22 cellular contexts compared by ENCODE assay signal in the genomic region with DNA sequence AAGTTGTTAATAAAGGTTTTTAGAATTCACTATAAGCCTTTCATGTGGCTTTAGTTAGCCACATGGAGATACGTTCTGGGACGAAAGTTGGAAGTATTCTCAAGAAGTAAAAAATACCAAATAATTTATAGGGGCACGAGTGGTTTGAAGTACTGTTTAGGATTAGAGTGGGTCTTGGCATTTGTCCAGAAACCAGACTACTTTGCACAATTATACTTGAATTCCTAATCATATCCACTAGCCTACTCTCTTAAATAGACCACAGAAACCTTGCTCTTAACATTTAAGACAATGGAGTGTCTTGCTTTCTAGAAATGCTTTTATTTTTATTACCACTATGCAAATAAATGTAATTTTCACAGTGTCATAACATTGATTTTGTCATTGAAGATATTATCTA. TPM values are rescaled to one million over a fixed set of nuclear protein-coding genes. Genes with fewer than 3 reads are reported as not detected.
DNase-seq lines count a peak whose midpoint lies in the region; TF ChIP-seq lines count a peak whose summit lies in the region.
"Had no signal": no experiment of that assay in that cellular context is flagged by ENCODE, and none has a peak within 500 bp of the region (broad histone marks: within the 10 kb centered on the region; RNA-seq: fewer than 3 reads in every experiment).

No MANE protein-coding gene starts in this region.

- peaks cover 11% of the 10 kb centered on the region for H3K4me1 ChIP-seq in HEK293 (ENCODE audit: control insufficient read depth, insufficient read depth, low read length)

- no peak for TF ChIP-seq CTCF in HEK293 (tag by site-specific recombination; IDR thresholded peaks at IDR 0.05)
- TF ChIP-seq CTCF in fibroblast of pulmonary artery (IDR thresholded peaks at IDR 0.05; ENCODE audit: low read length, missing control alignments) = no peak
- no peak for TF ChIP-seq CTCF in glutamatergic neuron (IDR thresholded peaks at IDR 0.05; ENCODE audit: partially characterized antibody, unreplicated experiment)

- CTCF ChIA-PET in HEK293 (lab: Yijun Ruan, JAX) = interaction anchor here (1.2 kb wide), 1 partner anchor 34 kb away, joined by 3 read pairs; no protein-coding TSS in a partner anchor

- H3K4me3 ChIP-seq in HEK293 (ENCODE audit: low read depth, low read length) = no peak overlapping the region
- H3K4me3 ChIP-seq in fibroblast of pulmonary artery (replicated peaks; ENCODE audit: low read depth, low read length) = no peak overlapping the region
- H3K4me3 ChIP-seq: body of pancreas, coronary artery, GM23338, thoracic aorta had no signal

- H3K4me1 Mint-ChIP-seq in glutamatergic neuron (ENCODE audit: low read depth, unreplicated experiment) = peaks cover 40% of the 10 kb centered on the region
- H3K4me1 Mint-ChIP-seq: nephron progenitor cell had no signal

- in situ Hi-C loops in ACHN (cut with HindIII; ENCODE audit: low pct_ligation_motif_present, low pct_unique_long_range_greater_than_20kb, low sequenced_read_pairs) = no loop called here

- no peak overlapping the region for H3K27ac Mint-ChIP-seq in glutamatergic neuron (ENCODE audit: unreplicated experiment)
- H3K27ac Mint-ChIP-seq: activated naive CD8-positive, alpha-beta T cell treated with anti-CD3 and anti-CD28 coated beads for 36 hours; GM23338; nephron progenitor cell; T-cell had no signal

- H3K4me3 Mint-ChIP-seq in glutamatergic neuron (ENCODE audit: unreplicated experiment) = no peak overlapping the region
- H3K4me3 Mint-ChIP-seq: activated naive CD8-positive, alpha-beta T cell treated with anti-CD3 and anti-CD28 coated beads for 36 hours; GM23338; nephron progenitor cell; T-cell had no signal

- peak; percentile 40 for DNase-seq in NCI-H2107 treated with DMSO at 0.1 percent for 48 hours (lab: John Stamatoyannopoulos, UW; ENCODE audit: unreplicated experiment)
- no peak for DNase-seq in NCI-H2107 (lab: John Stamatoyannopoulos, UW)
- DNase-seq in NCI-H748 (lab: John Stamatoyannopoulos, UW; ENCODE audit: unreplicated experiment) = peak; percentile 53
- DNase-seq in fibroblast of pulmonary artery (ENCODE audit: low read depth) = peak; percentile 24
- no peak for DNase-seq in ACHN
- no peak for DNase-seq in foreskin melanocyte
- no peak for DNase-seq in glutamatergic neuron
- DNase-seq: activated CD4-positive, alpha-beta T cell treated with anti-CD3 and anti-CD28 coated beads for 4 hours; activated naive CD8-positive, alpha-beta T cell treated with anti-CD3 and anti-CD28 coated beads for 36 hours; body of pancreas; left ventricle myocardium superior; MV-4-11; NCI-H526; nephron progenitor cell; SHP77; stimulated activated naive CD4-positive, alpha-beta T cell; T-cell had no signal

- H3K27ac ChIP-seq in HEK293 (ENCODE audit: extremely low read depth, low read depth, low read length) = no peak overlapping the region
- H3K27ac ChIP-seq: body of pancreas, C4-2B, coronary artery, thoracic aorta had no signal

- H3K27me3 Mint-ChIP-seq in glutamatergic neuron (ENCODE audit: unreplicated experiment) = no peaks in the 10 kb centered on the region
- H3K27me3 Mint-ChIP-seq: activated naive CD8-positive, alpha-beta T cell treated with anti-CD3 and anti-CD28 coated beads for 36 hours; T-cell had no signal

- H3K9me3 Mint-ChIP-seq in glutamatergic neuron (ENCODE audit: unreplicated experiment) = peaks cover 3% of the 10 kb centered on the region
- H3K9me3 Mint-ChIP-seq: activated naive CD8-positive, alpha-beta T cell treated with anti-CD3 and anti-CD28 coated beads for 36 hours; GM23338 had no signal

- POLR2A ChIA-PET in HEK293 (lab: Yijun Ruan, JAX) = no interaction called here

- no peaks in the 10 kb centered on the region for H3K36me3 Mint-ChIP-seq in glutamatergic neuron (ENCODE audit: unreplicated experiment)
- H3K36me3 Mint-ChIP-seq: T-cell had no signal

- H3K9me3 ChIP-seq in HEK293 (ENCODE audit: control insufficient read depth, insufficient read depth, low read depth, low read length) = no peaks in the 10 kb centered on the region
- H3K9me3 ChIP-seq: body of pancreas, thoracic aorta had no signal

- H3K36me3 ChIP-seq in HEK293 (ENCODE audit: control insufficient read depth in 2 of 2, insufficient read depth in 1 of 2, low read length in 2 of 2) = peaks cover 0 to 3% of the 10 kb centered on the region in 2 experiments; a peak in 1 of 3 replicates
- H3K36me3 ChIP-seq: thoracic aorta had no signal

TF ChIP-seq in HEK293, 187 proteins besides CTCF, POLR2A, EP300 and RAD21:
- TF ChIP-seq ZNF585B (tag by site-specific recombination; IDR thresholded peaks at IDR 0.05) (no peak), OSR2 (tag by site-specific recombination; IDR thresholded peaks at IDR 0.05) (peak; percentile 12; the same call in 1 of the 2 replicates)
- TF ChIP-seq, protein P1, sequence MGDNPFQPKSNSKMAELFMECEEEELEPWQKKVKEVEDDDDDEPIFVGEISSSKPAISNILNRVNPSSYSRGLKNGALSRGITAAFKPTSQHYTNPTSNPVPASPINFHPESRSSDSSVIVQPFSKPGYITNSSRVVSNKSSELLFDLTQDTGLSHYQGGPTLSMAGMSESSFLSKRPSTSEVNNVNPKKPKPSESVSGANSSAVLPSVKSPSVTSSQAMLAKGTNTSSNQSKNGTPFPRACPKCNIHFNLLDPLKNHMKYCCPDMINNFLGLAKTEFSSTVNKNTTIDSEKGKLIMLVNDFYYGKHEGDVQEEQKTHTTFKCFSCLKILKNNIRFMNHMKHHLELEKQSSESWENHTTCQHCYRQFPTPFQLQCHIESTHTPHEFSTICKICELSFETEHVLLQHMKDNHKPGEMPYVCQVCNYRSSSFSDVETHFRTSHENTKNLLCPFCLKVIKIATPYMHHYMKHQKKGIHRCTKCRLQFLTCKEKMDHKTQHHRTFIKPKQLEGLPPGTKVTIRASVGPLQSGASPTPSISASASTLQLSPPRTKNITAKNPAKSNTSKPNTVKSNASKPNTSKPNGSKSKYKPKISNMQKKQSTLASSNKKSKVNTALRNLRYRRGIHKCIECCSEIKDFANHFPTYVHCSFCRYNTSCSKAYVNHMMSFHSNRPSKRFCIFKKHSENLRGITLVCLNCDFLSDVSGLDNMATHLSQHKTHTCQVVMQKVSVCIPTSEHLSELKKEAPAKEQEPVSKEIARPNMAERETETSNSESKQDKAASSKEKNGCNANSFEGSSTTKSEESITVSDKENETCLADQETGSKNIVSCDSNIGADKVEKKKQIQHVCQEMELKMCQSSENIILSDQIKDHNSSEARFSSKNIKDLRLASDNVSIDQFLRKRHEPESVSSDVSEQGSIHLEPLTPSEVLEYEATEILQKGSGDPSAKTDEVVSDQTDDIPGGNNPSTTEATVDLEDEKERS (tag by site-specific recombination; IDR thresholded peaks at IDR 0.05) = no peak
- TF ChIP-seq, protein P2, sequence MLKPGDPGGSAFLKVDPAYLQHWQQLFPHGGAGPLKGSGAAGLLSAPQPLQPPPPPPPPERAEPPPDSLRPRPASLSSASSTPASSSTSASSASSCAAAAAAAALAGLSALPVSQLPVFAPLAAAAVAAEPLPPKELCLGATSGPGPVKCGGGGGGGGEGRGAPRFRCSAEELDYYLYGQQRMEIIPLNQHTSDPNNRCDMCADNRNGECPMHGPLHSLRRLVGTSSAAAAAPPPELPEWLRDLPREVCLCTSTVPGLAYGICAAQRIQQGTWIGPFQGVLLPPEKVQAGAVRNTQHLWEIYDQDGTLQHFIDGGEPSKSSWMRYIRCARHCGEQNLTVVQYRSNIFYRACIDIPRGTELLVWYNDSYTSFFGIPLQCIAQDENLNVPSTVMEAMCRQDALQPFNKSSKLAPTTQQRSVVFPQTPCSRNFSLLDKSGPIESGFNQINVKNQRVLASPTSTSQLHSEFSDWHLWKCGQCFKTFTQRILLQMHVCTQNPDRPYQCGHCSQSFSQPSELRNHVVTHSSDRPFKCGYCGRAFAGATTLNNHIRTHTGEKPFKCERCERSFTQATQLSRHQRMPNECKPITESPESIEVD (tag by site-specific recombination; IDR thresholded peaks at IDR 0.05) = peak; percentile 82
- TF ChIP-seq, protein P3, sequence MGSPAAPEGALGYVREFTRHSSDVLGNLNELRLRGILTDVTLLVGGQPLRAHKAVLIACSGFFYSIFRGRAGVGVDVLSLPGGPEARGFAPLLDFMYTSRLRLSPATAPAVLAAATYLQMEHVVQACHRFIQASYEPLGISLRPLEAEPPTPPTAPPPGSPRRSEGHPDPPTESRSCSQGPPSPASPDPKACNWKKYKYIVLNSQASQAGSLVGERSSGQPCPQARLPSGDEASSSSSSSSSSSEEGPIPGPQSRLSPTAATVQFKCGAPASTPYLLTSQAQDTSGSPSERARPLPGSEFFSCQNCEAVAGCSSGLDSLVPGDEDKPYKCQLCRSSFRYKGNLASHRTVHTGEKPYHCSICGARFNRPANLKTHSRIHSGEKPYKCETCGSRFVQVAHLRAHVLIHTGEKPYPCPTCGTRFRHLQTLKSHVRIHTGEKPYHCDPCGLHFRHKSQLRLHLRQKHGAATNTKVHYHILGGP (tag by site-specific recombination; IDR thresholded peaks at IDR 0.05) = peak; percentile 94

RNA-seq across cellular contexts. Expression of a gene that starts 44.6 kb away (rescaled TPM):
- 294 TPM for total RNA-seq in glutamatergic neuron (ENCODE audit: unreplicated experiment)

Comparison
In these comparisons a context has a peak if more than half of its experiments do, and no peak if none do; other contexts are left out.
1. DNase-seq: peak in NCI-H2107 treated with DMSO at 0.1 percent for 48 hours (single experiment), NCI-H748 (single experiment) and fibroblast of pulmonary artery (single experiment); none in NCI-H2107 (single experiment), ACHN (single experiment), foreskin melanocyte (single experiment) and glutamatergic neuron (single experiment).